2 cellular contexts compared by ENCODE assay signal in the genomic region with DNA sequence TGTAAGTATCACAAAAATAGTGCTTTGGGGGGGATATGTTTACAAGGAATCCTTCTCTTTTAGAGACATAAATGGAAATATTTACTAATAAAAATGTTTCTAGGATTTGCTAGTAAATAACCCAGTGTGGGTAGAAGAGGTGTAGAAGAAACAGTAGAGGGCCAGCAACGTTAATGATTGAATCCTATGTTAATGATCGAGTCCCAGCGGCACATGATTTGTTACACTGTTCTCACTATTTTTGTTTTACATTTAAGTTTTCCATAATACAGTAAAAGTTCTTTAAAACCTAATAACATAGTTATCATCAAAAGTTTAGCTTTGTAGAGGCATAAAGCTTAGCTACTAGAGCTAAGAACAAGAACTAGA.
TF ChIP-seq lines count a peak whose summit lies in the region.

No MANE protein-coding gene starts in this region.

TF ChIP-seq in SK-N-SH, 30 proteins besides CTCF, POLR2A, EP300 and RAD21 (continued from another document):
- no peak for TF ChIP-seq REST (IDR thresholded peaks at IDR 0.05; ENCODE audit: low read depth, low read length)
- no peak for TF ChIP-seq GATA2 (CRISPR knock-in tag; IDR thresholded peaks at IDR 0.05)

TF ChIP-seq in SK-N-SH treated with all-trans-retinoic acid at 6 μM for 48 hours, 23 proteins besides CTCF, POLR2A, EP300 and RAD21 (continued from another document):
- TF ChIP-seq, protein P1, sequence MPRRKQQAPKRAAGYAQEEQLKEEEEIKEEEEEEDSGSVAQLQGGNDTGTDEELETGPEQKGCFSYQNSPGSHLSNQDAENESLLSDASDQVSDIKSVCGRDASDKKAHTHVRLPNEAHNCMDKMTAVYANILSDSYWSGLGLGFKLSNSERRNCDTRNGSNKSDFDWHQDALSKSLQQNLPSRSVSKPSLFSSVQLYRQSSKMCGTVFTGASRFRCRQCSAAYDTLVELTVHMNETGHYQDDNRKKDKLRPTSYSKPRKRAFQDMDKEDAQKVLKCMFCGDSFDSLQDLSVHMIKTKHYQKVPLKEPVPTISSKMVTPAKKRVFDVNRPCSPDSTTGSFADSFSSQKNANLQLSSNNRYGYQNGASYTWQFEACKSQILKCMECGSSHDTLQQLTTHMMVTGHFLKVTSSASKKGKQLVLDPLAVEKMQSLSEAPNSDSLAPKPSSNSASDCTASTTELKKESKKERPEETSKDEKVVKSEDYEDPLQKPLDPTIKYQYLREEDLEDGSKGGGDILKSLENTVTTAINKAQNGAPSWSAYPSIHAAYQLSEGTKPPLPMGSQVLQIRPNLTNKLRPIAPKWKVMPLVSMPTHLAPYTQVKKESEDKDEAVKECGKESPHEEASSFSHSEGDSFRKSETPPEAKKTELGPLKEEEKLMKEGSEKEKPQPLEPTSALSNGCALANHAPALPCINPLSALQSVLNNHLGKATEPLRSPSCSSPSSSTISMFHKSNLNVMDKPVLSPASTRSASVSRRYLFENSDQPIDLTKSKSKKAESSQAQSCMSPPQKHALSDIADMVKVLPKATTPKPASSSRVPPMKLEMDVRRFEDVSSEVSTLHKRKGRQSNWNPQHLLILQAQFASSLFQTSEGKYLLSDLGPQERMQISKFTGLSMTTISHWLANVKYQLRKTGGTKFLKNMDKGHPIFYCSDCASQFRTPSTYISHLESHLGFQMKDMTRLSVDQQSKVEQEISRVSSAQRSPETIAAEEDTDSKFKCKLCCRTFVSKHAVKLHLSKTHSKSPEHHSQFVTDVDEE (CRISPR knock-in tag; IDR thresholded peaks at IDR 0.05) = no peak
- TF ChIP-seq ZFP3 (CRISPR knock-in tag; IDR thresholded peaks at IDR 0.05) (no peak), PPARA (CRISPR knock-in tag; IDR thresholded peaks at IDR 0.05; ENCODE audit: borderline replicate concordance) (no peak)
